28 cellular contexts compared by ENCODE assay signal in the genomic region with DNA sequence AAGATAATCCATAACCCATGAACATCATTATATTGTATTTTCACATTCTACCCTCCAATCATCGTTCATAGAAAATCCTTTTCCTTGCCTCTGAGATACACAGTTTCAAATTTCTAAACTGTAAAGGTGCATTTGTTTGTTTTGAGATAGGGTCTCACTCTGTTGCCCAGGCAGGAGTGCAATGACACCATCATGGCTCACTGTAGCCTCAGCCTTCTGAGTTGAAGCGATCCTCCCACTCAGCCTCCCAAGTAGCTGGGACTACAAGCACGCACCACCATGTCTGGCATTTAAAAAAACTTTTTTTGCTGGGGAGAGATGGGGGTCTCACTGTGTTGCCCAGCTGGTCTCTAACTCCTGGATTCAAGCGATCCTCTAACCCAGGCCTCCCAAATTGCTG.
"Had no signal": no experiment of that assay in that cellular context is flagged by ENCODE, and none has a peak within 500 bp of the region (broad histone marks: within the 10 kb centered on the region; RNA-seq: fewer than 3 reads in every experiment).

No MANE protein-coding gene starts in this region.

- H3K27me3 ChIP-seq: colonic mucosa, gastrocnemius medialis, neutrophil, pancreas, right atrium auricular region, suprapubic skin, transverse colon, upper lobe of right lung had no signal

- H3K9me3 ChIP-seq: colonic mucosa, gastrocnemius medialis, neutrophil, pancreas, right atrium auricular region, suprapubic skin, transverse colon, upper lobe of right lung had no signal

- DNase-seq: effector CD8-positive, alpha-beta T cell; endodermal cell; foreskin fibroblast; gastrocnemius medialis; head of caudate nucleus; stimulated activated CD4-positive, alpha-beta T cell treated with anti-CD3 and anti-CD28 coated beads, Interleukin-12 subunit alpha, Interleukin-12 subunit beta, amount 100 ng/mL, for 4 hours; stimulated activated CD4-positive, alpha-beta T cell treated with anti-CD3 and anti-CD28 coated beads, Interleukin-1b, Interleukin-23, amount 100 ng/mL, for 48 hours; stimulated activated CD4-positive, alpha-beta T cell treated with anti-CD3 and anti-CD28 coated beads, Interleukin-4, amount 100 ng/mL, for 1 hour; stimulated activated CD8-positive, alpha-beta memory T cell treated with anti-CD3 and anti-CD28 coated beads, Interleukin-4, amount 100 ng/mL, for 48 hours; stimulated activated naive CD4-positive, alpha-beta T cell; stimulated activated naive CD8-positive, alpha-beta T cell treated with anti-CD3 and anti-CD28 coated beads, Interleukin-15, amount 100 ng/mL, for 72 hours; transverse colon; upper lobe of right lung had no signal

- H3K4me1 ChIP-seq: upper lobe of right lung had no signal

- H3K4me3 Mint-ChIP-seq: dendritic cell treated with granulocyte-macrophage colony-stimulating factor and Interleukin-4, amounts not matched to agents 40 ng/mL and 50 ng/mL, for 4 days; endodermal cell; memory B cell; natural killer cell treated with Interleukin-12 subunit alpha and Interleukin-12 subunit beta and Interleukin-15 and Interleukin-18, amount 100 ng/mL, for 72 hours; neural crest cell; stimulated activated naive CD8-positive, alpha-beta T cell treated with anti-CD3 and anti-CD28 coated beads, Interleukin-15, amount 100 ng/mL, for 72 hours had no signal

- H3K27ac ChIP-seq: epithelial cell of prostate, neutrophil, pancreas, right atrium auricular region, suprapubic skin, upper lobe of right lung had no signal

- H3K4me2 ChIP-seq: smooth muscle cell had no signal

- H3K27ac Mint-ChIP-seq: dendritic cell treated with granulocyte-macrophage colony-stimulating factor and Interleukin-4, amounts not matched to agents 40 ng/mL and 50 ng/mL, for 4 days; endodermal cell; memory B cell; stimulated activated naive CD8-positive, alpha-beta T cell treated with anti-CD3 and anti-CD28 coated beads, Interleukin-15, amount 100 ng/mL, for 72 hours had no signal

- H3K27me3 Mint-ChIP-seq: stimulated activated naive CD8-positive, alpha-beta T cell treated with anti-CD3 and anti-CD28 coated beads, Interleukin-15, amount 100 ng/mL, for 72 hours had no signal

- H3K9me3 Mint-ChIP-seq: dendritic cell treated with granulocyte-macrophage colony-stimulating factor and Interleukin-4, amounts not matched to agents 40 ng/mL and 50 ng/mL, for 4 days; endodermal cell; memory B cell; natural killer cell treated with Interleukin-12 subunit alpha and Interleukin-12 subunit beta and Interleukin-15 and Interleukin-18, amount 100 ng/mL, for 72 hours; neural crest cell; stimulated activated naive CD8-positive, alpha-beta T cell treated with anti-CD3 and anti-CD28 coated beads, Interleukin-15, amount 100 ng/mL, for 72 hours had no signal

- H3K4me3 ChIP-seq: colonic mucosa, gastrocnemius medialis, lung, pancreas, right atrium auricular region, smooth muscle cell, suprapubic skin, transverse colon, upper lobe of right lung had no signal

- ATAC-seq: esophagus mucosa; gastrocnemius medialis; natural killer cell treated with Interleukin-12 subunit alpha and Interleukin-12 subunit beta and Interleukin-15 and Interleukin-18, amount 100 ng/mL, for 72 hours; sciatic nerve; stimulated activated naive CD8-positive, alpha-beta T cell treated with anti-CD3 and anti-CD28 coated beads, Interleukin-15, amount 100 ng/mL, for 72 hours; upper lobe of right lung had no signal

- H3K36me3 Mint-ChIP-seq: memory B cell; natural killer cell treated with Interleukin-12 subunit alpha and Interleukin-12 subunit beta and Interleukin-15 and Interleukin-18, amount 100 ng/mL, for 72 hours had no signal

- H3K36me3 ChIP-seq: colonic mucosa, gastrocnemius medialis, neutrophil, pancreas, right atrium auricular region, suprapubic skin, transverse colon, upper lobe of right lung had no signal

- FAIRE-seq: keratinocyte, pancreas had no signal
